In the genomic region with DNA sequence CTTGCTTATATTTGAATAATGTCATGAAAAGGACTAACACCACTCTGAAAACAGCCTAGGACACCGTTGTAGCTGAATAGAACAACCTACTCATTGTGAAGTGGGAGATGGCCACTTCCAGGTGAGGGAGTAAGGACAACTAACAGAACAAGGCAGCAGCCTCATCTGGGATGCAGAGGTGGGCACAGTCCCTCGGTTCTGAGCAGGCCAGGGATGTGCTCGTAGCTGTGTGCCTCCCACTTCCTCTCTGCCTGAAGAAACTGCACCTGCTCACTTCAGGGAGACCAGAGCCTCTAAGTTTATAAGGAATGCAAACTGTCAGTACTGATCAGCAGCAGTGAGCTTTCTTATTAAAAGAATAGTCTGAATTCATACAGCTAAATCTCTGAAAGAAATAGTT, we compare ENCODE assay signal across 29 cellular contexts. TPM values are rescaled to one million over a fixed set of nuclear protein-coding genes. Genes with fewer than 3 reads are reported as not detected.
"Had no signal": no experiment of that assay in that cellular context is flagged by ENCODE, and none has a peak within 500 bp of the region (broad histone marks: within the 10 kb centered on the region; RNA-seq: fewer than 3 reads in every experiment).

No MANE protein-coding gene starts in this region.

- H3K4me3 Mint-ChIP-seq: activated CD4-positive, alpha-beta memory T cell treated with anti-CD3 and anti-CD28 coated beads for 36 hours; activated CD4-positive, alpha-beta T cell treated with anti-CD3 and anti-CD28 coated beads, Interleukin-2, amount 10 ng/mL, durations not matched to agents 24 days and 14 days; effector memory CD8-positive, alpha-beta T cell; stimulated activated effector memory CD8-positive, alpha-beta T cell treated with anti-CD3 and anti-CD28 coated beads, Interleukin-12 subunit alpha, Interleukin-12 subunit beta, amount 100 ng/mL, for 72 hours; stimulated activated naive CD8-positive, alpha-beta T cell treated with anti-CD3 and anti-CD28 coated beads, Interleukin-15, amount 100 ng/mL, for 72 hours had no signal

- H3K4me1 Mint-ChIP-seq: stimulated activated effector memory CD8-positive, alpha-beta T cell treated with anti-CD3 and anti-CD28 coated beads, Interleukin-12 subunit alpha, Interleukin-12 subunit beta, amount 100 ng/mL, for 72 hours had no signal

- H3K36me3 ChIP-seq: pancreas, prostate gland, sigmoid colon, thyroid gland had no signal

- H3K9me3 ChIP-seq: heart left ventricle, pancreas, prostate gland, sigmoid colon, SJSA1, thyroid gland had no signal

- H3K27me3 ChIP-seq: pancreas, sigmoid colon, SJSA1, thyroid gland had no signal

- DNase-seq: activated CD4-positive, alpha-beta memory T cell treated with anti-CD3 and anti-CD28 coated beads for 36 hours; activated CD4-positive, alpha-beta T cell treated with anti-CD3 and anti-CD28 coated beads, Interleukin-2, amount 10 ng/mL, durations not matched to agents 24 days and 14 days; activated CD4-positive, CD25-positive, alpha-beta regulatory T cell treated with anti-CD3 and anti-CD28 coated beads, Interleukin-2, amount 50 U/mL, for 72 hours; activated effector memory CD4-positive, alpha-beta T cell treated with Interleukin-2 at 50 U/mL for 16 hours; activated naive CD4-positive, alpha-beta T cell treated with anti-CD3 and anti-CD28 coated beads, Interleukin-2, amount 50 U/mL, for 16 hours; amygdala; effector memory CD8-positive, alpha-beta T cell; foreskin keratinocyte; naive B cell; pancreas; retina; sigmoid colon; small intestine; stimulated activated CD4-positive, alpha-beta T cell treated with anti-CD3 and anti-CD28 coated beads, Interleukin-4, amount 100 ng/mL, for 24 hours; stimulated activated naive CD8-positive, alpha-beta T cell treated with anti-CD3 and anti-CD28 coated beads, Interleukin-15, amount 100 ng/mL, for 72 hours; substantia nigra; T-helper 2 cell had no signal

- H3K27ac ChIP-seq: foreskin keratinocyte, pancreas, prostate gland, SJSA1 had no signal

- H3K36me3 Mint-ChIP-seq: activated CD4-positive, alpha-beta memory T cell treated with anti-CD3 and anti-CD28 coated beads for 36 hours; naive B cell; stimulated activated effector memory CD8-positive, alpha-beta T cell treated with anti-CD3 and anti-CD28 coated beads, Interleukin-12 subunit alpha, Interleukin-12 subunit beta, amount 100 ng/mL, for 72 hours had no signal

- H3K9me3 Mint-ChIP-seq: activated CD4-positive, alpha-beta memory T cell treated with anti-CD3 and anti-CD28 coated beads for 36 hours; activated CD4-positive, alpha-beta T cell treated with anti-CD3 and anti-CD28 coated beads, Interleukin-2, amount 10 ng/mL, durations not matched to agents 24 days and 14 days; effector memory CD8-positive, alpha-beta T cell; naive B cell; stimulated activated effector memory CD8-positive, alpha-beta T cell treated with anti-CD3 and anti-CD28 coated beads, Interleukin-12 subunit alpha, Interleukin-12 subunit beta, amount 100 ng/mL, for 72 hours; stimulated activated naive CD8-positive, alpha-beta T cell treated with anti-CD3 and anti-CD28 coated beads, Interleukin-15, amount 100 ng/mL, for 72 hours had no signal

- H3K4me1 ChIP-seq: foreskin keratinocyte, pancreas, prostate gland had no signal

- ATAC-seq: effector memory CD8-positive, alpha-beta T cell; foreskin keratinocyte; pancreas; stimulated activated effector memory CD8-positive, alpha-beta T cell treated with anti-CD3 and anti-CD28 coated beads, Interleukin-12 subunit alpha, Interleukin-12 subunit beta, amount 100 ng/mL, for 72 hours; stimulated activated naive CD8-positive, alpha-beta T cell treated with anti-CD3 and anti-CD28 coated beads, Interleukin-15, amount 100 ng/mL, for 72 hours had no signal

- H3K27ac Mint-ChIP-seq: activated CD4-positive, alpha-beta memory T cell treated with anti-CD3 and anti-CD28 coated beads for 36 hours; activated CD4-positive, alpha-beta T cell treated with anti-CD3 and anti-CD28 coated beads, Interleukin-2, amount 10 ng/mL, durations not matched to agents 24 days and 14 days; effector memory CD8-positive, alpha-beta T cell; stimulated activated effector memory CD8-positive, alpha-beta T cell treated with anti-CD3 and anti-CD28 coated beads, Interleukin-12 subunit alpha, Interleukin-12 subunit beta, amount 100 ng/mL, for 72 hours had no signal

- H3K4me3 ChIP-seq: pancreas, prostate gland, sigmoid colon, SJSA1, thyroid gland had no signal

RNA-seq across cellular contexts. Expression of gene VSTM4, which starts 2.5 kb away (rescaled TPM):
- total RNA-seq: foreskin keratinocyte had no signal

RNA-seq across cellular contexts. Expression of gene FAM170B, which starts 21.0 kb away (rescaled TPM):
- total RNA-seq: activated CD4-positive, alpha-beta memory T cell treated with anti-CD3 and anti-CD28 coated beads for 36 hours; activated CD4-positive, alpha-beta T cell treated with anti-CD3 and anti-CD28 coated beads, Interleukin-2, amount 10 ng/mL, durations not matched to agents 24 days and 14 days; bronchial epithelial cell; dermis microvascular lymphatic vessel endothelial cell; endothelial cell of umbilical vein; foreskin keratinocyte; heart left ventricle; kidney epithelial cell; lung microvascular endothelial cell; mucosa of gallbladder; pancreas; prostate gland; sigmoid colon; SJSA1; thyroid gland; urinary bladder had no signal
